2 cellular contexts compared by ENCODE assay signal in the genomic region with DNA sequence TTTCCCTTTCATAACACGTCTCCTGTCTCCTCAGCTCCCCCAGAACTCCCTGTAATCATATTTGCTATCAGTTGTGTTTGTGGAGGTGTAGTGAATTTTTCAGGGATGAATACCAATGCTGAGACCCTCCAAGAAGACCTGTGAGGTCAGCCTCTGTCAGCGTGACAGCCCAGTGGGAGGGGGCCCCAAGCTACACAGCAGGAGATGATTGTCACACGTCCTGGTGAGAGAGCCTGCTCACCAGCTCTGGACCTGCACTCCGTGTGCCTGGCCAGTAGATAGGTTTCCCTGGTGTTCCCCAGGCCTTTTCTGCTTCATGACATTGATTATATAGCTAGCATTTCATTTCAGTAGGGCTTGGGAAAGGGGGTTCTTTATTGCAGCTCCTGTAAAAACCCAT.
TF ChIP-seq lines count a peak whose summit lies in the region.

No MANE protein-coding gene starts in this region.

TF ChIP-seq in K562, 482 proteins besides CTCF, POLR2A, EP300 and RAD21 (continued from another document):
- no peak for TF ChIP-seq CBX8 (IDR thresholded peaks at IDR 0.05; ENCODE audit: borderline replicate concordance, extremely low read depth, low read depth, low read length, poor library complexity, severe bottlenecking)
- no peak for TF ChIP-seq HMG20B (CRISPR knock-in tag; IDR thresholded peaks at IDR 0.05)
- TF ChIP-seq, protein P1, sequence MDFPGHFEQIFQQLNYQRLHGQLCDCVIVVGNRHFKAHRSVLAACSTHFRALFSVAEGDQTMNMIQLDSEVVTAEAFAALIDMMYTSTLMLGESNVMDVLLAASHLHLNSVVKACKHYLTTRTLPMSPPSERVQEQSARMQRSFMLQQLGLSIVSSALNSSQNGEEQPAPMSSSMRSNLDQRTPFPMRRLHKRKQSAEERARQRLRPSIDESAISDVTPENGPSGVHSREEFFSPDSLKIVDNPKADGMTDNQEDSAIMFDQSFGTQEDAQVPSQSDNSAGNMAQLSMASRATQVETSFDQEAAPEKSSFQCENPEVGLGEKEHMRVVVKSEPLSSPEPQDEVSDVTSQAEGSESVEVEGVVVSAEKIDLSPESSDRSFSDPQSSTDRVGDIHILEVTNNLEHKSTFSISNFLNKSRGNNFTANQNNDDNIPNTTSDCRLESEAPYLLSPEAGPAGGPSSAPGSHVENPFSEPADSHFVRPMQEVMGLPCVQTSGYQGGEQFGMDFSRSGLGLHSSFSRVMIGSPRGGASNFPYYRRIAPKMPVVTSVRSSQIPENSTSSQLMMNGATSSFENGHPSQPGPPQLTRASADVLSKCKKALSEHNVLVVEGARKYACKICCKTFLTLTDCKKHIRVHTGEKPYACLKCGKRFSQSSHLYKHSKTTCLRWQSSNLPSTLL (IDR thresholded peaks at IDR 0.05), result no peak
- no peak for TF ChIP-seq POU5F1 (IDR thresholded peaks at IDR 0.05; ENCODE audit: borderline replicate concordance, low read depth, low read length, partially characterized antibody)
- no peak for TF ChIP-seq SRF (CRISPR knock-in tag; IDR thresholded peaks at IDR 0.05)
- no peak for TF ChIP-seq KAT7 (CRISPR knock-in tag; IDR thresholded peaks at IDR 0.05; ENCODE audit: borderline replicate concordance)
- TF ChIP-seq, protein P2, sequence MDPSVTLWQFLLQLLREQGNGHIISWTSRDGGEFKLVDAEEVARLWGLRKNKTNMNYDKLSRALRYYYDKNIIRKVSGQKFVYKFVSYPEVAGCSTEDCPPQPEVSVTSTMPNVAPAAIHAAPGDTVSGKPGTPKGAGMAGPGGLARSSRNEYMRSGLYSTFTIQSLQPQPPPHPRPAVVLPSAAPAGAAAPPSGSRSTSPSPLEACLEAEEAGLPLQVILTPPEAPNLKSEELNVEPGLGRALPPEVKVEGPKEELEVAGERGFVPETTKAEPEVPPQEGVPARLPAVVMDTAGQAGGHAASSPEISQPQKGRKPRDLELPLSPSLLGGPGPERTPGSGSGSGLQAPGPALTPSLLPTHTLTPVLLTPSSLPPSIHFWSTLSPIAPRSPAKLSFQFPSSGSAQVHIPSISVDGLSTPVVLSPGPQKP (CRISPR knock-in tag; IDR thresholded peaks at IDR 0.05), result no peak
- TF ChIP-seq, protein P3, sequence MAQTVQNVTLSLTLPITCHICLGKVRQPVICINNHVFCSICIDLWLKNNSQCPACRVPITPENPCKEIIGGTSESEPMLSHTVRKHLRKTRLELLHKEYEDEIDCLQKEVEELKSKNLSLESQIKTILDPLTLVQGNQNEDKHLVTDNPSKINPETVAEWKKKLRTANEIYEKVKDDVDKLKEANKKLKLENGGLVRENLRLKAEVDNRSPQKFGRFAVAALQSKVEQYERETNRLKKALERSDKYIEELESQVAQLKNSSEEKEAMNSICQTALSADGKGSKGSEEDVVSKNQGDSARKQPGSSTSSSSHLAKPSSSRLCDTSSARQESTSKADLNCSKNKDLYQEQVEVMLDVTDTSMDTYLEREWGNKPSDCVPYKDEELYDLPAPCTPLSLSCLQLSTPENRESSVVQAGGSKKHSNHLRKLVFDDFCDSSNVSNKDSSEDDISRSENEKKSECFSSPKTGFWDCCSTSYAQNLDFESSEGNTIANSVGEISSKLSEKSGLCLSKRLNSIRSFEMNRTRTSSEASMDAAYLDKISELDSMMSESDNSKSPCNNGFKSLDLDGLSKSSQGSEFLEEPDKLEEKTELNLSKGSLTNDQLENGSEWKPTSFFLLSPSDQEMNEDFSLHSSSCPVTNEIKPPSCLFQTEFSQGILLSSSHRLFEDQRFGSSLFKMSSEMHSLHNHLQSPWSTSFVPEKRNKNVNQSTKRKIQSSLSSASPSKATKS (CRISPR knock-in tag; IDR thresholded peaks at IDR 0.05), result no peak
- TF ChIP-seq FOXJ2 (tag; IDR thresholded peaks at IDR 0.05), result no peak

TF ChIP-seq in neural cell, 6 proteins besides CTCF, POLR2A, EP300 and RAD21 (continued from another document):
- no peak for TF ChIP-seq SMC3 (conservative IDR thresholded peaks at IDR 0.05; ENCODE audit: poor library complexity)
